ENCODE assay signal across 9 cellular contexts in the genomic region with DNA sequence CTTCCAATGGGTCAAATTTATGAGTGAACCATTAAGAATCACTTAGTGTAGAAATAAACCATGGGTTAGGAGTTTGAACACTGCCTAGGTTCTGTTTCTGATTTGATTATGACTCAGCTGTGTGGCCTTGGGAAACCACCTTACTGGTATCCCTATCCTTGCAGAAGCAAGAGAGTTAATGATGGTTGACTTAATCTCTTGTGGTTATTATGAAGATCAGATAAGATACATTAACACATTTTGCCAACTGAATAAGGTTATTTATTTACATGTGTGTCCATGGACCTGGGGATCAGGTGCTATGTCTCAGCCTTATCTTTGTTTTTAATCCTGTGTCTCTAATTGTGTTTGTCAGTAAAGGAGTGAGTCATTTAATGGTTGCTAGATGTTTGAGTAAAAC. TPM values are rescaled to one million over a fixed set of nuclear protein-coding genes. Genes with fewer than 3 reads are reported as not detected.
DNase-seq lines count a peak whose midpoint lies in the region; ATAC-seq lines count a peak whose summit lies in the region.
"Had no signal": no experiment of that assay in that cellular context is flagged by ENCODE, and none has a peak within 500 bp of the region (broad histone marks: within the 10 kb centered on the region; RNA-seq: fewer than 3 reads in every experiment).

No MANE protein-coding gene starts in this region.

- H3K9me3 ChIP-seq in CD8-positive, alpha-beta memory T cell (ENCODE audit: low read length), result no peaks in the 10 kb centered on the region

- intact Hi-C loops in Right ventricle myocardium inferior (cut with DNase I), result no loop called here

- no peaks in the 10 kb centered on the region for H3K4me1 ChIP-seq in CD8-positive, alpha-beta memory T cell (ENCODE audit: insufficient read depth, low read length)

- H3K4me3 ChIP-seq in CD8-positive, alpha-beta memory T cell (ENCODE audit: low read length), result no peak overlapping the region

- H3K27me3 ChIP-seq in CD8-positive, alpha-beta memory T cell (ENCODE audit: insufficient read depth, low read length, poor library complexity, severe bottlenecking), result no peaks in the 10 kb centered on the region

- ATAC-seq in GM19395 (IDR thresholded peaks at IDR 0.05; ENCODE audit: unreplicated experiment), result peak; percentile 98
- peak; percentile 63 for ATAC-seq in HG03520 (IDR thresholded peaks at IDR 0.05; ENCODE audit: unreplicated experiment)
- ATAC-seq in Right ventricle myocardium inferior, result no peak

- CTCF ChIA-PET in CD8-positive, alpha-beta memory T cell (lab: Charles Lee), result no interaction called here

- peak overlapping the region in 6 of 8 donors; percentile 17 to 80 (median 51) for H3K27ac Mint-ChIP-seq in CD8-positive, alpha-beta memory T cell
- H3K27ac Mint-ChIP-seq in activated naive CD8-positive, alpha-beta T cell treated with anti-CD3 and anti-CD28 coated beads for 36 hours, result no peak overlapping the region
- H3K27ac Mint-ChIP-seq: memory B cell had no signal

- H3K36me3 ChIP-seq in CD8-positive, alpha-beta memory T cell (ENCODE audit: insufficient read depth, low read length), result no peaks in the 10 kb centered on the region

- peaks cover 0 to 54% (median 6%) of the 10 kb centered on the region in 3 donors for H3K36me3 Mint-ChIP-seq in CD8-positive, alpha-beta memory T cell
- peaks cover 17% of the 10 kb centered on the region for H3K36me3 Mint-ChIP-seq in activated naive CD8-positive, alpha-beta T cell treated with anti-CD3 and anti-CD28 coated beads for 36 hours

- H3K4me1 Mint-ChIP-seq in CD8-positive, alpha-beta memory T cell, result peaks cover 4 to 7% (median 6%) of the 10 kb centered on the region in 3 donors
- H3K4me1 Mint-ChIP-seq in activated naive CD8-positive, alpha-beta T cell treated with anti-CD3 and anti-CD28 coated beads for 36 hours, result peaks cover 6% of the 10 kb centered on the region

- no peak overlapping the region for H3K4me3 Mint-ChIP-seq in CD8-positive, alpha-beta memory T cell
- H3K4me3 Mint-ChIP-seq in activated naive CD8-positive, alpha-beta T cell treated with anti-CD3 and anti-CD28 coated beads for 36 hours, result no peak overlapping the region
- H3K4me3 Mint-ChIP-seq: memory B cell had no signal

- DNase-seq in CD8-positive, alpha-beta memory T cell, result no peak
- DNase-seq in activated naive CD8-positive, alpha-beta T cell treated with anti-CD3 and anti-CD28 coated beads for 36 hours, result peak; percentile 39
- DNase-seq in renal cortical epithelial cell (ENCODE audit: low read depth) (peak; percentile 99), NCI-H2107 treated with DMSO at 0.1 percent for 48 hours (lab: John Stamatoyannopoulos, UW; ENCODE audit: unreplicated experiment) (no peak), NCI-H2029 treated with DMSO at 0.1 percent for 48 hours (lab: John Stamatoyannopoulos, UW) (no peak), Right ventricle myocardium inferior (ENCODE audit: missing footprints) (no peak)

- POLR2A ChIA-PET in CD8-positive, alpha-beta memory T cell (lab: Charles Lee), result no interaction called here

- H3K27ac ChIP-seq in CD8-positive, alpha-beta memory T cell (ENCODE audit: low read depth, low read length), result no peak overlapping the region

- H3K27me3 Mint-ChIP-seq in CD8-positive, alpha-beta memory T cell, result no peaks in the 10 kb centered on the region
- H3K27me3 Mint-ChIP-seq in activated naive CD8-positive, alpha-beta T cell treated with anti-CD3 and anti-CD28 coated beads for 36 hours, result no peaks in the 10 kb centered on the region
- H3K27me3 Mint-ChIP-seq: memory B cell had no signal

- no peaks in the 10 kb centered on the region for H3K9me3 Mint-ChIP-seq in CD8-positive, alpha-beta memory T cell
- no peaks in the 10 kb centered on the region for H3K9me3 Mint-ChIP-seq in activated naive CD8-positive, alpha-beta T cell treated with anti-CD3 and anti-CD28 coated beads for 36 hours
- H3K9me3 Mint-ChIP-seq: memory B cell had no signal

RNA-seq across cellular contexts. Expression of gene KCNJ13, which starts 5.4 kb away (rescaled TPM):
- not detected for total RNA-seq in CD8-positive, alpha-beta memory T cell
- polyA plus RNA-seq in CD8-positive, alpha-beta memory T cell, result 0.20 TPM
- not detected for total RNA-seq in activated naive CD8-positive, alpha-beta T cell treated with anti-CD3 and anti-CD28 coated beads for 36 hours
- total RNA-seq in renal cortical epithelial cell (0.20 TPM in 1 of 2 replicates, not detected in the other), Right ventricle myocardium inferior (not detected)

Comparison
In these comparisons a context has a peak if more than half of its experiments do, and no peak if none do; other contexts are left out.
1. DNase-seq: peak in activated naive CD8-positive, alpha-beta T cell treated with anti-CD3 and anti-CD28 coated beads for 36 hours (single experiment) and renal cortical epithelial cell (single experiment); none in CD8-positive, alpha-beta memory T cell (0 of 5), NCI-H2107 treated with DMSO at 0.1 percent for 48 hours (single experiment), NCI-H2029 treated with DMSO at 0.1 percent for 48 hours (single experiment) and Right ventricle myocardium inferior (single experiment).